8 cellular contexts compared by ENCODE assay signal in genomic region chr19:43754312-43754561, GRCh38. TPM values are rescaled to one million over a fixed set of nuclear protein-coding genes. Genes with fewer than 3 reads are reported as not detected.
DNase-seq lines count a peak whose midpoint lies in the region; ATAC-seq and TF ChIP-seq lines count a peak whose summit lies in the region.

No MANE protein-coding gene starts in this region.

- H3K4me1 Mint-ChIP-seq in naive thymus-derived CD8-positive, alpha-beta T cell = peaks cover 17 to 48% (median 40%) of the 10 kb centered on the region in 4 donors

- peaks cover 0 to 4% (median 0%) of the 10 kb centered on the region in 5 donors for H3K27me3 Mint-ChIP-seq in naive thymus-derived CD8-positive, alpha-beta T cell

- no peaks in the 10 kb centered on the region for H3K27me3 ChIP-seq in BJ (ENCODE audit: control insufficient read depth, insufficient read depth, low read length)

- peaks cover 11% of the 10 kb centered on the region for H3K36me3 ChIP-seq in BJ (ENCODE audit: control insufficient read depth, insufficient read depth, low read length)
- peaks cover 36% of the 10 kb centered on the region for H3K36me3 ChIP-seq in KOPT-K1 (ENCODE audit: insufficient read depth, low read length)

- POLR2A ChIA-PET in BJ (lab: Charles Lee) = interaction anchor here (0.6 to 1.1 kb wide), 2 partner anchors 11 to 45 kb away, joined by 3 read pairs; no protein-coding TSS in a partner anchor
- POLR2A ChIA-PET in naive thymus-derived CD8-positive, alpha-beta T cell (lab: Charles Lee) = interaction anchor here (0.9 to 4.1 kb wide), 11 partner anchors 9 to 221 kb away, joined by 3 to 30 read pairs (median 4); partner anchors contain the start of gene KCNN4

- H3K9me3 Mint-ChIP-seq in naive thymus-derived CD8-positive, alpha-beta T cell = no peaks in the 10 kb centered on the region

- peak overlapping the region; percentile 62 for H3K4me3 ChIP-seq in BJ (ENCODE audit: low read depth, low read length)

- H3K27ac ChIP-seq in KOPT-K1 (ENCODE audit: low read depth, low read length, poor library complexity, severe bottlenecking) (peak overlapping the region; percentile 99), cingulate gyrus (ENCODE audit: low read depth, low read length) (peak overlapping the region; percentile 98)

- H3K27ac Mint-ChIP-seq in naive thymus-derived CD8-positive, alpha-beta T cell = peak overlapping the region; percentile 90 to 99 (median 99)

- peaks cover 0 to 25% (median 8%) of the 10 kb centered on the region in 3 donors for H3K36me3 Mint-ChIP-seq in naive thymus-derived CD8-positive, alpha-beta T cell

- H3K9me3 ChIP-seq in KOPT-K1 (ENCODE audit: insufficient read depth, low read length, poor library complexity, severe bottlenecking) = no peaks in the 10 kb centered on the region

- DNase-seq in BJ (ENCODE audit: low read depth) (no peak), OCI-M2 (lab: John Stamatoyannopoulos, UW; ENCODE audit: unreplicated experiment) (no peak), SK-N-DZ (ENCODE audit: low spot score) (no peak)
- DNase-seq in naive thymus-derived CD8-positive, alpha-beta T cell = no peak

- ATAC-seq in naive thymus-derived CD8-positive, alpha-beta T cell = peak; percentile 33 to 41
- no peak for ATAC-seq in GM21717 (IDR thresholded peaks at IDR 0.05; ENCODE audit: unreplicated experiment)
- no peak for ATAC-seq in activated CD4-positive, CD25-positive, alpha-beta regulatory T cell treated with anti-CD3 and anti-CD28 coated beads, Interleukin-2, amount 50 U/mL, for 24 hours

- TF ChIP-seq CTCF in BJ (IDR thresholded peaks at IDR 0.05; ENCODE audit: insufficient read depth, low read depth, low read length) = no peak

- CTCF ChIA-PET in BJ (lab: Yijun Ruan, JAX) = interaction anchor here (2.7 to 6.2 kb wide), 2 partner anchors 9 to 14 kb away, joined by 10 to 44 read pairs; no protein-coding TSS in a partner anchor

- H3K4me3 Mint-ChIP-seq in naive thymus-derived CD8-positive, alpha-beta T cell = peak overlapping the region; percentile 91 to 99 (median 96)

RNA-seq across cellular contexts. Expression of gene SMG9, which starts 0.5 kb away (rescaled TPM):
- polyA plus RNA-seq in BJ (2011; rRNA removed) = 10.1 and 14.8 TPM in 2 replicates
- polyA minus RNA-seq in BJ (2011; rRNA and poly(A)+ RNA removed) = 9.7 and 12.3 TPM in 2 replicates
- 10 to 100 TPM; 48.9 to 51.9 TPM for total RNA-seq in naive thymus-derived CD8-positive, alpha-beta T cell
- 1 to 10 TPM; 3.4 to 8.3 (median 8.3) TPM for polyA plus RNA-seq in naive thymus-derived CD8-positive, alpha-beta T cell
- 27.2 and 29.4 TPM in 2 replicates for polyA plus RNA-seq in SK-N-DZ (2014; cell fraction: cytosol; rRNA removed)
- 111 and 119 TPM in 2 replicates for polyA plus RNA-seq in SK-N-DZ (2014; cell fraction: nucleus; rRNA removed)

RNA-seq across cellular contexts. Expression of gene KCNN4, which starts 26.5 kb away (rescaled TPM):
- 0.28 and 0.38 TPM in 2 replicates for polyA plus RNA-seq in BJ (2011; rRNA removed)
- polyA minus RNA-seq in BJ (2011; rRNA and poly(A)+ RNA removed) = not detected in 2 replicates
- total RNA-seq in naive thymus-derived CD8-positive, alpha-beta T cell = 100 to 1,000 TPM in 1 of 2 experiments, 10 to 100 TPM in 1; 92.9 to 103 TPM
- polyA plus RNA-seq in naive thymus-derived CD8-positive, alpha-beta T cell = 10 to 100 TPM in 2 of 3 donors, 1 to 10 TPM in 1; 7.6 to 28.6 (median 11.7) TPM
- 0.16 and 0.52 TPM in 2 replicates for polyA plus RNA-seq in SK-N-DZ (2014; cell fraction: cytosol; rRNA removed)
- 1.5 and 2.2 TPM in 2 replicates for polyA plus RNA-seq in SK-N-DZ (2014; cell fraction: nucleus; rRNA removed)

RNA-seq across cellular contexts. Expression of gene IRGC, which starts 38.4 kb away (rescaled TPM):
- not detected in 2 replicates for polyA plus RNA-seq in BJ (2011; rRNA removed)
- not detected in 2 replicates for polyA minus RNA-seq in BJ (2011; rRNA and poly(A)+ RNA removed)
- not detected for total RNA-seq in naive thymus-derived CD8-positive, alpha-beta T cell
- not detected for polyA plus RNA-seq in naive thymus-derived CD8-positive, alpha-beta T cell
- not detected in 2 replicates for polyA plus RNA-seq in SK-N-DZ (2014; cell fraction: cytosol; rRNA removed)
- not detected in 2 replicates for polyA plus RNA-seq in SK-N-DZ (2014; cell fraction: nucleus; rRNA removed)

RNA-seq across cellular contexts. Expression of gene LYPD5, which starts 48.0 kb away (rescaled TPM):
- polyA plus RNA-seq in BJ (2011; rRNA removed) = 0.40 and 0.50 TPM in 2 replicates
- 0.46 and 0.66 TPM in 2 replicates for polyA minus RNA-seq in BJ (2011; rRNA and poly(A)+ RNA removed)
- total RNA-seq in naive thymus-derived CD8-positive, alpha-beta T cell = under 1 TPM; 0.60 to 0.69 TPM
- polyA plus RNA-seq in naive thymus-derived CD8-positive, alpha-beta T cell = under 1 TPM in 2 of 3 donors, not detected in 1; 0.07 to 0.72 TPM
- polyA plus RNA-seq in SK-N-DZ (2014; cell fraction: cytosol; rRNA removed) = 0.80 and 1.9 TPM in 2 replicates
- 0.73 TPM in 1 of 2 replicates, not detected in the other for polyA plus RNA-seq in SK-N-DZ (2014; cell fraction: nucleus; rRNA removed)

Comparison
In these comparisons a context has a peak if more than half of its experiments do, and no peak if none do; other contexts are left out.
1. ATAC-seq: peak in naive thymus-derived CD8-positive, alpha-beta T cell (2 of 2); none in GM21717 (single experiment) and activated CD4-positive, CD25-positive, alpha-beta regulatory T cell treated with anti-CD3 and anti-CD28 coated beads, Interleukin-2, amount 50 U/mL, for 24 hours (0 of 2).